In genomic region chr10:13086051-13086450, GRCh38 we compare ENCODE assay signal across 20 cellular contexts. TPM values are rescaled to one million over a fixed set of nuclear protein-coding genes. Genes with fewer than 3 reads are reported as not detected.
A peak's percentile ranks its signal among the peaks of the same experiment; 100 is the strongest.
DNase-seq lines count a peak whose midpoint lies in the region; ATAC-seq and TF ChIP-seq lines count a peak whose summit lies in the region.
"Had no signal": no experiment of that assay in that cellular context is flagged by ENCODE, and none has a peak within 500 bp of the region (broad histone marks: within the 10 kb centered on the region; RNA-seq: fewer than 3 reads in every experiment).

No MANE protein-coding gene starts in this region.

- peaks cover 15% of the 10 kb centered on the region for H3K4me1 ChIP-seq in GM23248 (ENCODE audit: insufficient read depth)
- H3K4me1 ChIP-seq in breast epithelium: no peaks in the 10 kb centered on the region
- H3K4me1 ChIP-seq: Caco-2 had no signal

- H3K9me3 ChIP-seq in GM23248 (ENCODE audit: low read depth) (no peaks in the 10 kb centered on the region), breast epithelium (peaks cover 17 to 38% of the 10 kb centered on the region in 2 donors)

- no peaks in the 10 kb centered on the region for H3K36me3 ChIP-seq in GM23248 (ENCODE audit: low read depth)
- H3K36me3 ChIP-seq in breast epithelium: no peaks in the 10 kb centered on the region
- H3K36me3 ChIP-seq: BLaER1 had no signal

- H3K27ac ChIP-seq in GM23248: no peak overlapping the region
- H3K27ac ChIP-seq in breast epithelium: no peak overlapping the region
- H3K27ac ChIP-seq: A549, BLaER1, C4-2B had no signal

- H3K27me3 ChIP-seq in GM23248 (replicated peaks; ENCODE audit: insufficient read depth): no peaks in the 10 kb centered on the region
- no peaks in the 10 kb centered on the region for H3K27me3 ChIP-seq in breast epithelium
- H3K27me3 ChIP-seq: BLaER1 had no signal

- H3K9ac ChIP-seq in GM23248: no peak overlapping the region
- H3K9ac ChIP-seq: BLaER1 had no signal

- in situ Hi-C loops in GM23248 (cut with MboI): loop anchor here (25.0 kb wide), 1 partner anchor 824 kb away; no protein-coding TSS in a partner anchor

- DNase-seq in AG10803 (ENCODE audit: low read depth): peak; percentile 33
- DNase-seq in GM23248: peak; percentile 7
- DNase-seq in HCEC 1CT: peak; percentile 67
- peak; percentile 21 for DNase-seq in fibroblast of peridontal ligament (ENCODE audit: extremely low read depth)
- no peak for DNase-seq in pons (ENCODE audit: low spot score)
- no peak for DNase-seq in stimulated activated CD4-positive, alpha-beta T cell treated with anti-CD3 and anti-CD28 coated beads, Interleukin-4, amount 100 ng/mL, for 24 hours
- DNase-seq in breast epithelium (ENCODE audit: low spot score in 2 of 2): no peak
- DNase-seq: 8988T; Caco-2; CD4-positive, CD25-positive, alpha-beta regulatory T cell; CD8-positive, alpha-beta T cell; DMS153; DND-41; GDM1; H7 had no signal

- H3F3A ChIP-seq in GM23248 (ENCODE audit: insufficient read depth): peaks cover 16% of the 10 kb centered on the region

- H4K20me1 ChIP-seq in GM23248 (ENCODE audit: insufficient read depth): no peaks in the 10 kb centered on the region
- H4K20me1 ChIP-seq: BLaER1 had no signal

- no peak overlapping the region for H3K4me2 ChIP-seq in GM23248 (ENCODE audit: unreplicated experiment)
- H3K4me2 ChIP-seq: A549, BLaER1 had no signal

- no peaks in the 10 kb centered on the region for H3K9me2 ChIP-seq in GM23248 (ENCODE audit: insufficient read depth)

- H3K79me2 ChIP-seq in GM23248 (ENCODE audit: insufficient read depth): no peaks in the 10 kb centered on the region

- intact Hi-C loops in breast epithelium (cut with DNase I; ENCODE audit: low total_unique reads): no loop called here

- TF ChIP-seq CTCF in AG10803 (conservative IDR thresholded peaks at IDR 0.05; ENCODE audit: low read length) (no peak), breast epithelium (IDR thresholded peaks at IDR 0.05) (no peak)

- no peak for ATAC-seq in HG02571 (IDR thresholded peaks at IDR 0.05; ENCODE audit: unreplicated experiment)
- ATAC-seq: A549; CD8-positive, alpha-beta T cell; GM12878 had no signal

- H3K4me3 ChIP-seq in AG10803 (ENCODE audit: low read length) (no peak overlapping the region), GM23248 (no peak overlapping the region), breast epithelium (no peak overlapping the region)
- H3K4me3 ChIP-seq: A549, BLaER1, GM12878 had no signal

- no peak overlapping the region for H2AFZ ChIP-seq in GM23248

- TF ChIP-seq POLR2A in breast epithelium (IDR thresholded peaks at IDR 0.05): no peak

- 98 to 100% methylated on average over 1 of the region's 1 CpG for WGBS in GM23248 (ENCODE audit: low coverage in 1 of 2, low lambda C conversion rate in 2 of 2, missing lambda C conversion rate in 2 of 2), 2 experiments

RNA-seq across cellular contexts. Expression of gene OPTN, which starts 13.9 kb away (rescaled TPM):
- 41.2 and 50.6 TPM in 2 replicates for total RNA-seq in GM23248 (2014; rRNA removed; shearing (Covaris generic))
- polyA plus RNA-seq in GM23248 (2016; fragmentation: Nextera tagmentation; extraction: Ambion mirVana): 109 and 116 TPM in 2 replicates
- 100 to 1,000 TPM in 1 of 3 donors, 10 to 100 TPM in 2; 43.9 to 119 (median 49.2) TPM for total RNA-seq in breast epithelium

Comparison
In these comparisons a context has a peak if more than half of its experiments do, and no peak if none do; other contexts are left out.
1. DNase-seq: peak in AG10803 (single experiment), GM23248 (single experiment), HCEC 1CT (single experiment) and fibroblast of peridontal ligament (single experiment); none in pons (single experiment), stimulated activated CD4-positive, alpha-beta T cell treated with anti-CD3 and anti-CD28 coated beads, Interleukin-4, amount 100 ng/mL, for 24 hours (single experiment) and breast epithelium (0 of 2).